ENCODE assay signal across 1 cellular context in the genomic region with DNA sequence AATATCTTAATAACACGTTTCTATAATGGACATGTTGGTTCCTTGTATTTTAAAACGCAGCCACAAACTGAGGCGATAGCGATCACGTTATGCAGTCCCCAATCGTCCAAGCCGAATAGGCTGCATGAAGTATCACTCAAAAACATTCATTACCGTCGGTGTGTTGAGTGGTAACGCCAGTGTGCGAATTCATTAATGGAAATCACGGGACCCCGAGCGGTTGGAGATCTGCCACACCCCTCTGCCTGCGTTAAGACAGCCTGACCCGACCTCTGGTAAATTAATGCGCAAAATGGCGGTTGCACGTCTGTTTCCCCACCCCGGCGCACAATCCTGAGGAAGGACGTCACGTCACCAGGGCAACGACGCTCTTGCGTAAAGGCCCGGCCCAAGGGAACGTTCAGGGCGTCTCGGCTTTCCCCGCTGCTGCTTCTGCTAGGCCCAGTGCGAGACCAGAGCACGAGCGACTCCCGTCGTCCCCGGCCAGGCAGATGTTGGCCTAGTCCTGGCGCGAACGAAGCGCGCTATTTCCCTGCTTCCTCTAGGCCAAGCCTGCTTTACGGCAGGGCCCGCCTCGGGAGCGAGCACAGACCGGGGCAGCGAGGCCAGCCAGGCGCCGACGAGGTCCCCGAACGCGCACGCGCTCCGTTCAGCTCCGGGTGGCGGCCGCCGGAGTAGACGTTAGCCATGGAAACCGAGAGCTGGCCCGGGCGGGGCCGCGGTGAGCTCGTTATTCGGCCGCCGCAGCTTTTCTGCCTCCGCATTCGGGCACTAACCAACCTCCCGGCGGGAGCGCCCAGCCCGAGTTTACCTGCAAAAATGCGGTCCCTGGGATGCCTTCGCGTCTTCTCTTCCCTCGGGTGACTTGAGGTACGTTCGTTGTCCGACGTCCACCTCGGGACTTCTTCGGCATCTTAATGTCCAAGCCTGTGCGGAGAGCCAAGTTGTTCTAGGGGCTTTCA.
TF ChIP-seq lines count a peak whose summit lies in the region.

TSS of gene PCNX4 (plus strand) at position 374 of the 962 bp plus-strand sequence. CDS start 15,716 bp downstream, outside the sequence.

TF ChIP-seq in K562, 482 proteins besides CTCF, POLR2A, EP300 and RAD21 (continued from another document and continues in another):
- TF ChIP-seq, protein P1, sequence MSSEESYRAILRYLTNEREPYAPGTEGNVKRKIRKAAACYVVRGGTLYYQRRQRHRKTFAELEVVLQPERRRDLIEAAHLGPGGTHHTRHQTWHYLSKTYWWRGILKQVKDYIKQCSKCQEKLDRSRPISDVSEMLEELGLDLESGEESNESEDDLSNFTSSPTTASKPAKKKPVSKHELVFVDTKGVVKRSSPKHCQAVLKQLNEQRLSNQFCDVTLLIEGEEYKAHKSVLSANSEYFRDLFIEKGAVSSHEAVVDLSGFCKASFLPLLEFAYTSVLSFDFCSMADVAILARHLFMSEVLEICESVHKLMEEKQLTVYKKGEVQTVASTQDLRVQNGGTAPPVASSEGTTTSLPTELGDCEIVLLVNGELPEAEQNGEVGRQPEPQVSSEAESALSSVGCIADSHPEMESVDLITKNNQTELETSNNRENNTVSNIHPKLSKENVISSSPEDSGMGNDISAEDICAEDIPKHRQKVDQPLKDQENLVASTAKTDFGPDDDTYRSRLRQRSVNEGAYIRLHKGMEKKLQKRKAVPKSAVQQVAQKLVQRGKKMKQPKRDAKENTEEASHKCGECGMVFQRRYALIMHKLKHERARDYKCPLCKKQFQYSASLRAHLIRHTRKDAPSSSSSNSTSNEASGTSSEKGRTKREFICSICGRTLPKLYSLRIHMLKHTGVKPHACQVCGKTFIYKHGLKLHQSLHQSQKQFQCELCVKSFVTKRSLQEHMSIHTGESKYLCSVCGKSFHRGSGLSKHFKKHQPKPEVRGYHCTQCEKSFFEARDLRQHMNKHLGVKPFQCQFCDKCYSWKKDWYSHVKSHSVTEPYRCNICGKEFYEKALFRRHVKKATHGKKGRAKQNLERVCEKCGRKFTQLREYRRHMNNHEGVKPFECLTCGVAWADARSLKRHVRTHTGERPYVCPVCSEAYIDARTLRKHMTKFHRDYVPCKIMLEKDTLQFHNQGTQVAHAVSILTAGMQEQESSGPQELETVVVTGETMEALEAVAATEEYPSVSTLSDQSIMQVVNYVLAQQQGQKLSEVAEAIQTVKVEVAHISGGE (CRISPR knock-in tag; IDR thresholded peaks at IDR 0.05) = peak in 1 of 3 experiments; percentile 28; a peak in 1 of 6 replicates
- TF ChIP-seq ZNF184 (CRISPR knock-in tag; IDR thresholded peaks at IDR 0.05) (no peak), THRAP3 (IDR thresholded peaks at IDR 0.05; ENCODE audit: borderline replicate concordance) (no peak), ATF1 (CRISPR knock-in tag; IDR thresholded peaks at IDR 0.05) (no peak), ATF1 (tag; IDR thresholded peaks at IDR 0.05) (peak; percentile 94), L3MBTL2 (IDR thresholded peaks at IDR 0.05) (peak; percentile 94), ZNF561 (CRISPR knock-in tag; conservative IDR thresholded peaks at IDR 0.05) (no peak), TCF7L2 (IDR thresholded peaks at IDR 0.05; ENCODE audit: low read depth, low read length) (peak; percentile 75; the same call in 1 of the 2 replicates), HDAC3 (IDR thresholded peaks at IDR 0.05; ENCODE audit: borderline replicate concordance, partially characterized antibody) (no peak), SMAD1 (IDR thresholded peaks at IDR 0.05; ENCODE audit: low read depth, low read length, partially characterized antibody) (peak; percentile 17), NCOA1 (IDR thresholded peaks at IDR 0.05; ENCODE audit: low read depth) (peak; percentile 35; the same call in 1 of the 2 replicates), ZNF431 (CRISPR knock-in tag; IDR thresholded peaks at IDR 0.05) (no peak), NONO (IDR thresholded peaks at IDR 0.05; ENCODE audit: low read depth in 2 of 2, low read length in 1 of 2) (0 out of 4 replicates have a peak, but pooled peaks of 1 of the 2 experiments have one; percentile 34), NCOA6 (IDR thresholded peaks at IDR 0.05) (peak; percentile 72; the same call in 1 of the 2 replicates), FOXK2 (conservative IDR thresholded peaks at IDR 0.05 in 1 of 2, IDR thresholded peaks at IDR 0.05 in 1 of 2; ENCODE audit: low read depth in 2 of 2) (peak; percentile 14 to 92; a peak in 2 of 4 replicates), RBFOX2 (IDR thresholded peaks at IDR 0.05; ENCODE audit: low read depth, low read length) (peak; percentile 93)
- TF ChIP-seq, protein P2, sequence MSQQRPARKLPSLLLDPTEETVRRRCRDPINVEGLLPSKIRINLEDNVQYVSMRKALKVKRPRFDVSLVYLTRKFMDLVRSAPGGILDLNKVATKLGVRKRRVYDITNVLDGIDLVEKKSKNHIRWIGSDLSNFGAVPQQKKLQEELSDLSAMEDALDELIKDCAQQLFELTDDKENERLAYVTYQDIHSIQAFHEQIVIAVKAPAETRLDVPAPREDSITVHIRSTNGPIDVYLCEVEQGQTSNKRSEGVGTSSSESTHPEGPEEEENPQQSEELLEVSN (IDR thresholded peaks at IDR 0.05; ENCODE audit: borderline replicate concordance in 1 of 2, extremely low read depth in 1 of 2, insufficient read depth in 1 of 2, insufficient read length in 1 of 2, low read depth in 1 of 2, low read length in 1 of 2, poor library complexity in 1 of 2, severe bottlenecking in 1 of 2) = peak; percentile 62 to 69
- TF ChIP-seq, protein P3, sequence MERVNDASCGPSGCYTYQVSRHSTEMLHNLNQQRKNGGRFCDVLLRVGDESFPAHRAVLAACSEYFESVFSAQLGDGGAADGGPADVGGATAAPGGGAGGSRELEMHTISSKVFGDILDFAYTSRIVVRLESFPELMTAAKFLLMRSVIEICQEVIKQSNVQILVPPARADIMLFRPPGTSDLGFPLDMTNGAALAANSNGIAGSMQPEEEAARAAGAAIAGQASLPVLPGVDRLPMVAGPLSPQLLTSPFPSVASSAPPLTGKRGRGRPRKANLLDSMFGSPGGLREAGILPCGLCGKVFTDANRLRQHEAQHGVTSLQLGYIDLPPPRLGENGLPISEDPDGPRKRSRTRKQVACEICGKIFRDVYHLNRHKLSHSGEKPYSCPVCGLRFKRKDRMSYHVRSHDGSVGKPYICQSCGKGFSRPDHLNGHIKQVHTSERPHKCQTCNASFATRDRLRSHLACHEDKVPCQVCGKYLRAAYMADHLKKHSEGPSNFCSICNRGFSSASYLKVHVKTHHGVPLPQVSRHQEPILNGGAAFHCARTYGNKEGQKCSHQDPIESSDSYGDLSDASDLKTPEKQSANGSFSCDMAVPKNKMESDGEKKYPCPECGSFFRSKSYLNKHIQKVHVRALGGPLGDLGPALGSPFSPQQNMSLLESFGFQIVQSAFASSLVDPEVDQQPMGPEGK (CRISPR knock-in tag; IDR thresholded peaks at IDR 0.05; ENCODE audit: borderline replicate concordance) = no peak
- TF ChIP-seq, protein P4, sequence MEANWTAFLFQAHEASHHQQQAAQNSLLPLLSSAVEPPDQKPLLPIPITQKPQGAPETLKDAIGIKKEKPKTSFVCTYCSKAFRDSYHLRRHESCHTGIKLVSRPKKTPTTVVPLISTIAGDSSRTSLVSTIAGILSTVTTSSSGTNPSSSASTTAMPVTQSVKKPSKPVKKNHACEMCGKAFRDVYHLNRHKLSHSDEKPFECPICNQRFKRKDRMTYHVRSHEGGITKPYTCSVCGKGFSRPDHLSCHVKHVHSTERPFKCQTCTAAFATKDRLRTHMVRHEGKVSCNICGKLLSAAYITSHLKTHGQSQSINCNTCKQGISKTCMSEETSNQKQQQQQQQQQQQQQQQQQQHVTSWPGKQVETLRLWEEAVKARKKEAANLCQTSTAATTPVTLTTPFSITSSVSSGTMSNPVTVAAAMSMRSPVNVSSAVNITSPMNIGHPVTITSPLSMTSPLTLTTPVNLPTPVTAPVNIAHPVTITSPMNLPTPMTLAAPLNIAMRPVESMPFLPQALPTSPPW (CRISPR knock-in tag; IDR thresholded peaks at IDR 0.05) = peak; percentile 40
- TF ChIP-seq, protein P5, sequence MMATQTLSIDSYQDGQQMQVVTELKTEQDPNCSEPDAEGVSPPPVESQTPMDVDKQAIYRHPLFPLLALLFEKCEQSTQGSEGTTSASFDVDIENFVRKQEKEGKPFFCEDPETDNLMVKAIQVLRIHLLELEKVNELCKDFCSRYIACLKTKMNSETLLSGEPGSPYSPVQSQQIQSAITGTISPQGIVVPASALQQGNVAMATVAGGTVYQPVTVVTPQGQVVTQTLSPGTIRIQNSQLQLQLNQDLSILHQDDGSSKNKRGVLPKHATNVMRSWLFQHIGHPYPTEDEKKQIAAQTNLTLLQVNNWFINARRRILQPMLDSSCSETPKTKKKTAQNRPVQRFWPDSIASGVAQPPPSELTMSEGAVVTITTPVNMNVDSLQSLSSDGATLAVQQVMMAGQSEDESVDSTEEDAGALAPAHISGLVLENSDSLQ (IDR thresholded peaks at IDR 0.05) = peak; percentile 62
- TF ChIP-seq, protein P6, sequence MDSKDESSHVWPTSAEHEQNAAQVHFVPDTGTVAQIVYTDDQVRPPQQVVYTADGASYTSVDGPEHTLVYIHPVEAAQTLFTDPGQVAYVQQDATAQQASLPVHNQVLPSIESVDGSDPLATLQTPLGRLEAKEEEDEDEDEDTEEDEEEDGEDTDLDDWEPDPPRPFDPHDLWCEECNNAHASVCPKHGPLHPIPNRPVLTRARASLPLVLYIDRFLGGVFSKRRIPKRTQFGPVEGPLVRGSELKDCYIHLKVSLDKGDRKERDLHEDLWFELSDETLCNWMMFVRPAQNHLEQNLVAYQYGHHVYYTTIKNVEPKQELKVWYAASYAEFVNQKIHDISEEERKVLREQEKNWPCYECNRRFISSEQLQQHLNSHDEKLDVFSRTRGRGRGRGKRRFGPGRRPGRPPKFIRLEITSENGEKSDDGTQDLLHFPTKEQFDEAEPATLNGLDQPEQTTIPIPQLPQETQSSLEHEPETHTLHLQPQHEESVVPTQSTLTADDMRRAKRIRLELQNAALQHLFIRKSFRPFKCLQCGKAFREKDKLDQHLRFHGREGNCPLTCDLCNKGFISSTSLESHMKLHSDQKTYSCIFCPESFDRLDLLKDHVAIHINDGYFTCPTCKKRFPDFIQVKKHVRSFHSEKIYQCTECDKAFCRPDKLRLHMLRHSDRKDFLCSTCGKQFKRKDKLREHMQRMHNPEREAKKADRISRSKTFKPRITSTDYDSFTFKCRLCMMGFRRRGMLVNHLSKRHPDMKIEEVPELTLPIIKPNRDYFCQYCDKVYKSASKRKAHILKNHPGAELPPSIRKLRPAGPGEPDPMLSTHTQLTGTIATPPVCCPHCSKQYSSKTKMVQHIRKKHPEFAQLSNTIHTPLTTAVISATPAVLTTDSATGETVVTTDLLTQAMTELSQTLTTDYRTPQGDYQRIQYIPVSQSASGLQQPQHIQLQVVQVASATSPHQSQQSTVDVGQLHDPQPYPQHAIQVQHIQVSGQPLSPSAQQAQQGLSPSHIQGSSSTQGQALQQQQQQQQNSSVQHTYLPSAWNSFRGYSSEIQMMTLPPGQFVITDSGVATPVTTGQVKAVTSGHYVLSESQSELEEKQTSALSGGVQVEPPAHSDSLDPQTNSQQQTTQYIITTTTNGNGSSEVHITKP (IDR thresholded peaks at IDR 0.05; ENCODE audit: partially characterized antibody) = peak; percentile 97
- TF ChIP-seq, protein P7, sequence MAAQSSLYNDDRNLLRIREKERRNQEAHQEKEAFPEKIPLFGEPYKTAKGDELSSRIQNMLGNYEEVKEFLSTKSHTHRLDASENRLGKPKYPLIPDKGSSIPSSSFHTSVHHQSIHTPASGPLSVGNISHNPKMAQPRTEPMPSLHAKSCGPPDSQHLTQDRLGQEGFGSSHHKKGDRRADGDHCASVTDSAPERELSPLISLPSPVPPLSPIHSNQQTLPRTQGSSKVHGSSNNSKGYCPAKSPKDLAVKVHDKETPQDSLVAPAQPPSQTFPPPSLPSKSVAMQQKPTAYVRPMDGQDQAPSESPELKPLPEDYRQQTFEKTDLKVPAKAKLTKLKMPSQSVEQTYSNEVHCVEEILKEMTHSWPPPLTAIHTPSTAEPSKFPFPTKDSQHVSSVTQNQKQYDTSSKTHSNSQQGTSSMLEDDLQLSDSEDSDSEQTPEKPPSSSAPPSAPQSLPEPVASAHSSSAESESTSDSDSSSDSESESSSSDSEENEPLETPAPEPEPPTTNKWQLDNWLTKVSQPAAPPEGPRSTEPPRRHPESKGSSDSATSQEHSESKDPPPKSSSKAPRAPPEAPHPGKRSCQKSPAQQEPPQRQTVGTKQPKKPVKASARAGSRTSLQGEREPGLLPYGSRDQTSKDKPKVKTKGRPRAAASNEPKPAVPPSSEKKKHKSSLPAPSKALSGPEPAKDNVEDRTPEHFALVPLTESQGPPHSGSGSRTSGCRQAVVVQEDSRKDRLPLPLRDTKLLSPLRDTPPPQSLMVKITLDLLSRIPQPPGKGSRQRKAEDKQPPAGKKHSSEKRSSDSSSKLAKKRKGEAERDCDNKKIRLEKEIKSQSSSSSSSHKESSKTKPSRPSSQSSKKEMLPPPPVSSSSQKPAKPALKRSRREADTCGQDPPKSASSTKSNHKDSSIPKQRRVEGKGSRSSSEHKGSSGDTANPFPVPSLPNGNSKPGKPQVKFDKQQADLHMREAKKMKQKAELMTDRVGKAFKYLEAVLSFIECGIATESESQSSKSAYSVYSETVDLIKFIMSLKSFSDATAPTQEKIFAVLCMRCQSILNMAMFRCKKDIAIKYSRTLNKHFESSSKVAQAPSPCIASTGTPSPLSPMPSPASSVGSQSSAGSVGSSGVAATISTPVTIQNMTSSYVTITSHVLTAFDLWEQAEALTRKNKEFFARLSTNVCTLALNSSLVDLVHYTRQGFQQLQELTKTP (IDR thresholded peaks at IDR 0.05; ENCODE audit: low read depth in 1 of 2, partially characterized antibody in 2 of 2) = peak in 1 of 2 experiments; percentile 29
- TF ChIP-seq, protein P8, sequence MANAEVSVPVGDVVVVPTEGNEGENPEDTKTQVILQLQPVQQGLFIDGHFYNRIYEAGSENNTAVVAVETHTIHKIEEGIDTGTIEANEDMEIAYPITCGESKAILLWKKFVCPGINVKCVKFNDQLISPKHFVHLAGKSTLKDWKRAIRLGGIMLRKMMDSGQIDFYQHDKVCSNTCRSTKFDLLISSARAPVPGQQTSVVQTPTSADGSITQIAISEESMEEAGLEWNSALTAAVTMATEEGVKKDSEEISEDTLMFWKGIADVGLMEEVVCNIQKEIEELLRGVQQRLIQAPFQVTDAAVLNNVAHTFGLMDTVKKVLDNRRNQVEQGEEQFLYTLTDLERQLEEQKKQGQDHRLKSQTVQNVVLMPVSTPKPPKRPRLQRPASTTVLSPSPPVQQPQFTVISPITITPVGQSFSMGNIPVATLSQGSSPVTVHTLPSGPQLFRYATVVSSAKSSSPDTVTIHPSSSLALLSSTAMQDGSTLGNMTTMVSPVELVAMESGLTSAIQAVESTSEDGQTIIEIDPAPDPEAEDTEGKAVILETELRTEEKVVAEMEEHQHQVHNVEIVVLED (CRISPR knock-in tag; IDR thresholded peaks at IDR 0.05) = peak; percentile 95
